8 cellular contexts compared by ENCODE assay signal in genomic region chr20:28602401-28603217, GRCh38.
DNase-seq lines count a peak whose midpoint lies in the region; ATAC-seq, FAIRE-seq and TF ChIP-seq lines count a peak whose summit lies in the region.
"Not testable (repeated sequence)": the region's sequence is repeated elsewhere in the genome, so short reads cannot be mapped to it uniquely, and the experiment has no call there.

No MANE protein-coding gene starts in this region.

- H3K36me3 ChIP-seq in NT2/D1 (ENCODE audit: insufficient read depth, insufficient read length, low read length); endothelial cell of umbilical vein (ENCODE audit: control insufficient read depth in 2 of 2, extremely low read depth in 1 of 2, insufficient read depth in 2 of 2, low read length in 2 of 2); liver (ENCODE audit: control insufficient read depth in 4 of 4, insufficient read depth in 3 of 4, low read depth in 1 of 4, low read length in 3 of 4): not testable (repeated sequence)

- H3K4me1 ChIP-seq in A549; NT2/D1 (ENCODE audit: insufficient read depth, insufficient read length); endothelial cell of umbilical vein (ENCODE audit: control insufficient read depth, extremely low read depth, insufficient read depth, low read length); liver (ENCODE audit: control insufficient read depth in 4 of 4, insufficient read depth in 4 of 4, low read length in 3 of 4): not testable (repeated sequence)

- H3K27ac ChIP-seq in A549: peak overlapping the region; percentile 80 to 92
- peak overlapping the region; percentile 51 for H3K27ac ChIP-seq in endothelial cell of umbilical vein (ENCODE audit: insufficient read depth, low read depth, low read length)
- peak overlapping the region; percentile 5 to 83 for H3K27ac ChIP-seq in liver (ENCODE audit: low read depth in 1 of 2, low read length in 2 of 2)

- TF ChIP-seq EP300 in A549 (IDR thresholded peaks at IDR 0.05): not testable (repeated sequence)

- H3K9me1 ChIP-seq in endothelial cell of umbilical vein (replicated peaks; ENCODE audit: control insufficient read depth, extremely low read depth, insufficient read depth, low read length): not testable (repeated sequence)

- ATAC-seq in A549 (peak; percentile 100), GM18858 (IDR thresholded peaks at IDR 0.05; ENCODE audit: unreplicated experiment) (peak; percentile 98), HG02852 (IDR thresholded peaks at IDR 0.05; ENCODE audit: unreplicated experiment) (peak; percentile 97)

- peak; percentile 40 for TF ChIP-seq POLR2A in A549 (IDR thresholded peaks at IDR 0.05; ENCODE audit: low read length)
- TF ChIP-seq POLR2A in endothelial cell of umbilical vein (IDR thresholded peaks at IDR 0.05; ENCODE audit: low read depth, low read length): peak; percentile 26

- not testable (repeated sequence) for FAIRE-seq in A549 (lab: Jason Lieb, UNC); endothelial cell of umbilical vein (lab: Jason Lieb, UNC)

- WGBS in A549 (ENCODE audit: missing lambda C conversion rate): 2% methylated on average over 24 of the region's 71 CpGs
- 3% methylated on average over 71 of the region's 71 CpGs for WGBS in liver

- not testable (repeated sequence) for H3K27me3 ChIP-seq in NT2/D1 (ENCODE audit: insufficient read depth, insufficient read length); endothelial cell of umbilical vein (ENCODE audit: control insufficient read depth in 2 of 2, insufficient read depth in 2 of 2, low read length in 2 of 2); liver (ENCODE audit: control insufficient read depth in 4 of 4, insufficient read depth in 4 of 4, low read length in 3 of 4)

- BruUV-seq in endothelial cell of umbilical vein (replicated peaks; lab: Mats Ljungman, UMichigan): TSS peak; percentile 57

- dilution Hi-C loops in endothelial cell of umbilical vein (cut with MboI; ENCODE audit: extremely low pct_ligation_motif_present, low sequenced_read_pairs): not testable (repeated sequence)

- DNase-seq in A549 (ENCODE audit: low read depth in 1 of 2, low spot score in 1 of 2): peak; percentile 65 to 97
- DNase-seq in NT2/D1 (ENCODE audit: low read depth, low spot score): peak; percentile 69
- peak; percentile 83 to 86 for DNase-seq in activated T-cell treated with anti-CD3 and anti-CD28 coated beads, Interleukin-2, amount 50 U/mL, for 48 hours
- DNase-seq in endothelial cell of umbilical vein (ENCODE audit: low read depth, low spot score): peak; percentile 92
- peak; percentile 48 to 49 for DNase-seq in stimulated activated CD4-positive, alpha-beta T cell treated with anti-CD3 and anti-CD28 coated beads, Interleukin-1b, Interleukin-23, amount 100 ng/mL, for 1 hour (ENCODE audit: low read depth in 2 of 2)

- H2AFZ ChIP-seq in endothelial cell of umbilical vein (ENCODE audit: low read depth, low read length): peak overlapping the region; percentile 87

- H3K4me3 ChIP-seq in A549 (peak overlapping the region; percentile 95), NT2/D1 (ENCODE audit: insufficient read length, low read depth) (peak overlapping the region; percentile 68), endothelial cell of umbilical vein (replicated peaks in 1 of 3; ENCODE audit: insufficient read depth in 1 of 3, low read depth in 1 of 3, low read length in 3 of 3) (peak overlapping the region; percentile 42 to 72 (median 64)), liver (ENCODE audit: low read depth in 1 of 3, low read length in 3 of 3) (peak overlapping the region; percentile 62 to 75 (median 71))

- peak; percentile 61 for TF ChIP-seq CTCF in A549 (IDR thresholded peaks at IDR 0.05)
- TF ChIP-seq CTCF in endothelial cell of umbilical vein (IDR thresholded peaks at IDR 0.05; ENCODE audit: extremely low read depth in 1 of 2, insufficient read depth in 1 of 2, low read depth in 1 of 2, low read length in 2 of 2): peak; percentile 65 to 87
- peak; percentile 54 for TF ChIP-seq CTCF in liver (IDR thresholded peaks at IDR 0.05; ENCODE audit: low read depth, low read length, missing input control)

- peak overlapping the region; percentile 82 for H3K4me2 ChIP-seq in A549
- H3K4me2 ChIP-seq in endothelial cell of umbilical vein (ENCODE audit: insufficient read depth, low read length): peak overlapping the region; percentile 72

- H3K9ac ChIP-seq in NT2/D1 (ENCODE audit: insufficient read length, low read depth): peak overlapping the region; percentile 70
- peak overlapping the region; percentile 61 for H3K9ac ChIP-seq in endothelial cell of umbilical vein (replicated peaks; ENCODE audit: extremely low read depth, insufficient read depth, low read length)
- H3K9ac ChIP-seq in liver (ENCODE audit: low read depth in 1 of 2, low read length in 2 of 2): peak overlapping the region; percentile 16 to 59

- peak; percentile 42 to 59 for TF ChIP-seq RAD21 in A549 (conservative IDR thresholded peaks at IDR 0.05 in 1 of 2, IDR thresholded peaks at IDR 0.05 in 1 of 2)
- TF ChIP-seq RAD21 in liver (IDR thresholded peaks at IDR 0.05): peak; percentile 27 to 45

- H4K20me1 ChIP-seq in endothelial cell of umbilical vein (replicated peaks; ENCODE audit: control insufficient read depth, extremely low read depth, insufficient read depth, low read length): not testable (repeated sequence)

- not testable (repeated sequence) for H3K9me3 ChIP-seq in A549; NT2/D1 (ENCODE audit: insufficient read depth, low read length); endothelial cell of umbilical vein (replicated peaks; ENCODE audit: control insufficient read depth, insufficient read depth, low read length); liver (ENCODE audit: control insufficient read depth in 4 of 4, low read length in 3 of 4)

- POLR2A ChIA-PET in A549 (lab: Yijun Ruan, JAX): interaction anchor here (0.6 to 1.4 kb wide), 5 partner anchors 8 to 1774 kb away, joined by 3 to 27 read pairs (median 3); no protein-coding TSS in a partner anchor
- POLR2A ChIA-PET in endothelial cell of umbilical vein (lab: Charles Lee): not testable (repeated sequence)

- CTCF ChIA-PET in A549 (lab: Yijun Ruan, JAX): interaction anchor here (1.0 to 1.1 kb wide), 3 partner anchors 21 to 40 kb away, joined by 3 to 4 read pairs (median 3); no protein-coding TSS in a partner anchor
- CTCF ChIA-PET in endothelial cell of umbilical vein (lab: Charles Lee): not testable (repeated sequence)

- intact Hi-C loops in endothelial cell of umbilical vein (cut with micrococcal nuclease): not testable (repeated sequence)

- H3K79me2 ChIP-seq in endothelial cell of umbilical vein (ENCODE audit: control insufficient read depth, insufficient read depth, low read length): not testable (repeated sequence)

TF ChIP-seq in A549, 52 proteins besides CTCF, POLR2A, EP300 and RAD21 (continues in another document):
- 0 out of 2 replicates have a peak, but pooled peaks have one; percentile 19 for TF ChIP-seq GATA3 (IDR thresholded peaks at IDR 0.05; ENCODE audit: borderline replicate concordance)
- TF ChIP-seq MAX (IDR thresholded peaks at IDR 0.05): peak; percentile 82
- peak; percentile 44 to 84; a peak in 4 of 5 replicates for TF ChIP-seq JUN (IDR thresholded peaks at IDR 0.05)
- TF ChIP-seq PHF8 (IDR thresholded peaks at IDR 0.05; ENCODE audit: borderline replicate concordance, low read depth): peak; percentile 77; the same call in 1 of the 2 replicates

TF ChIP-seq in endothelial cell of umbilical vein, 7 proteins besides CTCF, POLR2A, EP300 and RAD21:
- TF ChIP-seq POLR2AphosphoS5 (IDR thresholded peaks at IDR 0.05; ENCODE audit: insufficient read depth, low read depth, low read length): peak; percentile 40

TF ChIP-seq in liver, 16 proteins besides CTCF, POLR2A, EP300 and RAD21 (continues in another document):
- peak; percentile 69 to 74 for TF ChIP-seq RXRA (IDR thresholded peaks at IDR 0.05)
- TF ChIP-seq FOXA2 (IDR thresholded peaks at IDR 0.05): peak; percentile 50
- TF ChIP-seq SP1 (IDR thresholded peaks at IDR 0.05): peak; percentile 76
- peak; percentile 84 for TF ChIP-seq TAF1 (conservative IDR thresholded peaks at IDR 0.05)
- peak in 1 of 2 donors; percentile 89 for TF ChIP-seq GABPA (IDR thresholded peaks at IDR 0.05 in 1 of 2, conservative IDR thresholded peaks at IDR 0.05 in 1 of 2)
- peak; percentile 80 for TF ChIP-seq MAX (IDR thresholded peaks at IDR 0.05)
- TF ChIP-seq JUND (IDR thresholded peaks at IDR 0.05): peak in 1 of 2 donors; percentile 46
- TF ChIP-seq EGR1 (IDR thresholded peaks at IDR 0.05; ENCODE audit: low read depth in 2 of 2): peak in 1 of 2 donors; percentile 68
- peak; percentile 59 for TF ChIP-seq NR2F2 (IDR thresholded peaks at IDR 0.05)
- TF ChIP-seq YY1 (IDR thresholded peaks at IDR 0.05): peak; percentile 89
- TF ChIP-seq HNF4G (IDR thresholded peaks at IDR 0.05): peak; percentile 62
- TF ChIP-seq, protein P1, sequence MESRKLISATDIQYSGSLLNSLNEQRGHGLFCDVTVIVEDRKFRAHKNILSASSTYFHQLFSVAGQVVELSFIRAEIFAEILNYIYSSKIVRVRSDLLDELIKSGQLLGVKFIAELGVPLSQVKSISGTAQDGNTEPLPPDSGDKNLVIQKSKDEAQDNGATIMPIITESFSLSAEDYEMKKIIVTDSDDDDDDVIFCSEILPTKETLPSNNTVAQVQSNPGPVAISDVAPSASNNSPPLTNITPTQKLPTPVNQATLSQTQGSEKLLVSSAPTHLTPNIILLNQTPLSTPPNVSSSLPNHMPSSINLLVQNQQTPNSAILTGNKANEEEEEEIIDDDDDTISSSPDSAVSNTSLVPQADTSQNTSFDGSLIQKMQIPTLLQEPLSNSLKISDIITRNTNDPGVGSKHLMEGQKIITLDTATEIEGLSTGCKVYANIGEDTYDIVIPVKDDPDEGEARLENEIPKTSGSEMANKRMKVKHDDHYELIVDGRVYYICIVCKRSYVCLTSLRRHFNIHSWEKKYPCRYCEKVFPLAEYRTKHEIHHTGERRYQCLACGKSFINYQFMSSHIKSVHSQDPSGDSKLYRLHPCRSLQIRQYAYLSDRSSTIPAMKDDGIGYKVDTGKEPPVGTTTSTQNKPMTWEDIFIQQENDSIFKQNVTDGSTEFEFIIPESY (IDR thresholded peaks at IDR 0.05): peak; percentile 94

Comparison
In these comparisons a context has a peak if more than half of its experiments do, and no peak if none do; other contexts are left out.
1. Peak in every context shown above with its lines: DNase-seq, ATAC-seq, H3K4me3 ChIP-seq and H3K27ac ChIP-seq.